In genomic region chr16:87337247-87337646, GRCh38 we compare ENCODE assay signal across 19 cellular contexts. TPM values are rescaled to one million over a fixed set of nuclear protein-coding genes. Genes with fewer than 3 reads are reported as not detected.
A peak's percentile ranks its signal among the peaks of the same experiment; 100 is the strongest.
DNase-seq lines count a peak whose midpoint lies in the region; ATAC-seq and TF ChIP-seq lines count a peak whose summit lies in the region.
"Had no signal": no experiment of that assay in that cellular context is flagged by ENCODE, and none has a peak within 500 bp of the region (broad histone marks: within the 10 kb centered on the region; RNA-seq: fewer than 3 reads in every experiment).

No MANE protein-coding gene starts in this region.

- no peaks in the 10 kb centered on the region for H3K9me3 Mint-ChIP-seq in activated naive CD8-positive, alpha-beta T cell (ENCODE audit: low read depth)
- no peaks in the 10 kb centered on the region for H3K9me3 Mint-ChIP-seq in activated naive CD8-positive, alpha-beta T cell treated with anti-CD3 and anti-CD28 coated beads for 36 hours
- no peaks in the 10 kb centered on the region for H3K9me3 Mint-ChIP-seq in activated CD8-positive, alpha-beta T cell treated with anti-CD3 and anti-CD28 coated beads for 36 hours
- H3K9me3 Mint-ChIP-seq: activated CD4-positive, alpha-beta T cell treated with anti-CD3 and anti-CD28 coated beads, Interleukin-2, amount 10 ng/mL, durations not matched to agents 7 days and 5 days; mesothelial cell of epicardium had no signal

- no peak overlapping the region for H2BK5ac ChIP-seq in neuronal stem cell (ENCODE audit: low read length)

- H3K27ac Mint-ChIP-seq in activated naive CD8-positive, alpha-beta T cell: peak overlapping the region; percentile 85
- H3K27ac Mint-ChIP-seq in activated naive CD8-positive, alpha-beta T cell treated with anti-CD3 and anti-CD28 coated beads for 36 hours: no peak overlapping the region
- H3K27ac Mint-ChIP-seq in activated CD8-positive, alpha-beta T cell treated with anti-CD3 and anti-CD28 coated beads for 36 hours: peak overlapping the region; percentile 65
- H3K27ac Mint-ChIP-seq: activated CD4-positive, alpha-beta T cell treated with anti-CD3 and anti-CD28 coated beads, Interleukin-2, amount 10 ng/mL, durations not matched to agents 7 days and 5 days; mesothelial cell of epicardium; progenitor cell of endocrine pancreas had no signal

- H3K9me3 ChIP-seq in neuronal stem cell (replicated peaks in 1 of 2; ENCODE audit: control insufficient read depth in 2 of 2, insufficient read depth in 1 of 2, low read depth in 1 of 2, low read length in 2 of 2) (peaks cover 0 to 2% of the 10 kb centered on the region in 2 donors), suprapubic skin (no peaks in the 10 kb centered on the region), tibial artery (no peaks in the 10 kb centered on the region)
- H3K9me3 ChIP-seq: Caco-2, upper lobe of left lung had no signal

- H2AK5ac ChIP-seq in neuronal stem cell (ENCODE audit: low read depth, low read length): no peak overlapping the region

- H3K36me3 Mint-ChIP-seq in activated naive CD8-positive, alpha-beta T cell: no peaks in the 10 kb centered on the region
- H3K36me3 Mint-ChIP-seq in activated naive CD8-positive, alpha-beta T cell treated with anti-CD3 and anti-CD28 coated beads for 36 hours: peaks cover 23% of the 10 kb centered on the region
- peaks cover 39% of the 10 kb centered on the region for H3K36me3 Mint-ChIP-seq in activated CD8-positive, alpha-beta T cell treated with anti-CD3 and anti-CD28 coated beads for 36 hours (ENCODE audit: low read depth)

- H3K4me1 Mint-ChIP-seq in activated naive CD8-positive, alpha-beta T cell (ENCODE audit: low read depth): peaks cover 20% of the 10 kb centered on the region
- H3K4me1 Mint-ChIP-seq in activated naive CD8-positive, alpha-beta T cell treated with anti-CD3 and anti-CD28 coated beads for 36 hours: peaks cover 16% of the 10 kb centered on the region
- peaks cover 22% of the 10 kb centered on the region for H3K4me1 Mint-ChIP-seq in activated CD8-positive, alpha-beta T cell treated with anti-CD3 and anti-CD28 coated beads for 36 hours (ENCODE audit: low read depth)
- H3K4me1 Mint-ChIP-seq: mesothelial cell of epicardium had no signal

- H2BK12ac ChIP-seq in neuronal stem cell (ENCODE audit: low read length): no peak overlapping the region

- H3K27me3 ChIP-seq in neuronal stem cell (ENCODE audit: control insufficient read depth in 3 of 3, insufficient read depth in 3 of 3, low read depth in 1 of 3, low read length in 3 of 3) (no peaks in the 10 kb centered on the region), suprapubic skin (no peaks in the 10 kb centered on the region), tibial artery (no peaks in the 10 kb centered on the region)
- H3K27me3 ChIP-seq: upper lobe of left lung had no signal

- H3K4me1 ChIP-seq in neuronal stem cell (ENCODE audit: control insufficient read depth in 2 of 2, insufficient read depth in 1 of 2, low read depth in 1 of 2, low read length in 2 of 2) (no peaks in the 10 kb centered on the region), suprapubic skin (no peaks in the 10 kb centered on the region), tibial artery (no peaks in the 10 kb centered on the region)
- H3K4me1 ChIP-seq: Caco-2, upper lobe of left lung had no signal

- CTCF ChIA-PET in activated CD8-positive, alpha-beta T cell treated with anti-CD3 and anti-CD28 coated beads for 36 hours (lab: Charles Lee): interaction anchor here (0.7 kb wide), 1 partner anchor 20 kb away, joined by 3 read pairs; no protein-coding TSS in a partner anchor

- no peak for ATAC-seq in activated CD8-positive, alpha-beta T cell treated with anti-CD3 and anti-CD28 coated beads for 36 hours
- ATAC-seq: HCT116 had no signal

- no peak overlapping the region for H3K18ac ChIP-seq in neuronal stem cell (ENCODE audit: low read length)

- no peak overlapping the region for H3K4ac ChIP-seq in neuronal stem cell (ENCODE audit: low read length)

- no peak for TF ChIP-seq EP300 in suprapubic skin (IDR thresholded peaks at IDR 0.05)

- no peak overlapping the region for H4K91ac ChIP-seq in neuronal stem cell (ENCODE audit: low read depth, low read length, poor library complexity)

- in situ Hi-C loops in G401 (cut with HindIII; ENCODE audit: low sequenced_read_pairs): no loop called here

- H2AFZ ChIP-seq in neuronal stem cell (ENCODE audit: low read length): no peak overlapping the region

- H3K27me3 Mint-ChIP-seq in activated naive CD8-positive, alpha-beta T cell: no peaks in the 10 kb centered on the region
- no peaks in the 10 kb centered on the region for H3K27me3 Mint-ChIP-seq in activated naive CD8-positive, alpha-beta T cell treated with anti-CD3 and anti-CD28 coated beads for 36 hours
- no peaks in the 10 kb centered on the region for H3K27me3 Mint-ChIP-seq in activated CD8-positive, alpha-beta T cell treated with anti-CD3 and anti-CD28 coated beads for 36 hours
- H3K27me3 Mint-ChIP-seq: activated CD4-positive, alpha-beta T cell treated with anti-CD3 and anti-CD28 coated beads, Interleukin-2, amount 10 ng/mL, durations not matched to agents 7 days and 5 days; progenitor cell of endocrine pancreas had no signal

- peak overlapping the region; percentile 12 for H3K9ac ChIP-seq in neuronal stem cell (ENCODE audit: low read depth, low read length, poor library complexity)

- peaks cover 6% of the 10 kb centered on the region for H3K79me1 ChIP-seq in neuronal stem cell (ENCODE audit: low read depth, low read length)

- H3K4me2 ChIP-seq in neuronal stem cell (ENCODE audit: insufficient read depth, low read length, poor library complexity, severe bottlenecking): no peak overlapping the region

- TF ChIP-seq CTCF in activated CD8-positive, alpha-beta T cell treated with anti-CD3 and anti-CD28 coated beads for 36 hours (IDR thresholded peaks at IDR 0.05): no peak
- no peak for TF ChIP-seq CTCF in suprapubic skin (IDR thresholded peaks at IDR 0.05)
- TF ChIP-seq CTCF in tibial artery (IDR thresholded peaks at IDR 0.05): no peak

- H3K27ac ChIP-seq in neuronal stem cell (replicated peaks; ENCODE audit: low read length) (no peak overlapping the region), suprapubic skin (no peak overlapping the region), tibial artery (no peak overlapping the region)
- H3K27ac ChIP-seq: upper lobe of left lung had no signal

- H2BK15ac ChIP-seq in neuronal stem cell (ENCODE audit: low read length): no peak overlapping the region

- WGBS in neuronal stem cell (ENCODE audit: extremely low coverage in 2 of 2, insufficient read length in 2 of 2, insufficient replicate concordance in 1 of 2), 2 donors: no CpG with 5 or more reads among the region's 13 CpGs
- 69% methylated on average over 13 of the region's 13 CpGs for WGBS in suprapubic skin

- H2BK120ac ChIP-seq in neuronal stem cell (ENCODE audit: low read depth, low read length): no peak overlapping the region

- no peak for DNase-seq in activated naive CD8-positive, alpha-beta T cell treated with anti-CD3 and anti-CD28 coated beads for 36 hours
- DNase-seq in G401 (ENCODE audit: low spot score) (peak; percentile 81), neuronal stem cell (ENCODE audit: low spot score) (no peak), suprapubic skin (ENCODE audit: low spot score in 2 of 2) (no peak), tibial artery (no peak)
- no peak for DNase-seq in activated CD8-positive, alpha-beta T cell treated with anti-CD3 and anti-CD28 coated beads for 36 hours
- no peak for DNase-seq in activated effector memory CD4-positive, alpha-beta T cell treated with anti-CD3 and anti-CD28 coated beads, Interleukin-2, amount 50 U/mL, for 16 hours
- DNase-seq: activated CD4-positive, alpha-beta T cell treated with anti-CD3 and anti-CD28 coated beads, Interleukin-2, amount 10 ng/mL, durations not matched to agents 7 days and 5 days; activated naive CD4-positive, alpha-beta T cell treated with Interleukin-2 at 50 U/mL for 16 hours; Caco-2; NCI-H1105; NCI-H2081; NCI-H446; stimulated activated naive CD4-positive, alpha-beta T cell; upper lobe of left lung had no signal

- H3K4me3 Mint-ChIP-seq in activated naive CD8-positive, alpha-beta T cell: no peak overlapping the region
- H3K4me3 Mint-ChIP-seq in activated naive CD8-positive, alpha-beta T cell treated with anti-CD3 and anti-CD28 coated beads for 36 hours: no peak overlapping the region
- H3K4me3 Mint-ChIP-seq in activated CD8-positive, alpha-beta T cell treated with anti-CD3 and anti-CD28 coated beads for 36 hours: no peak overlapping the region
- H3K4me3 Mint-ChIP-seq: activated CD4-positive, alpha-beta T cell treated with anti-CD3 and anti-CD28 coated beads, Interleukin-2, amount 10 ng/mL, durations not matched to agents 7 days and 5 days; mesothelial cell of epicardium had no signal

- H3K36me3 ChIP-seq in neuronal stem cell (replicated peaks in 1 of 2; ENCODE audit: control insufficient read depth in 2 of 2, insufficient read depth in 2 of 2, low read length in 2 of 2) (peaks cover 25 to 44% of the 10 kb centered on the region in 2 donors), suprapubic skin (peaks cover 67% of the 10 kb centered on the region), tibial artery (peaks cover 62 to 86% (median 86%) of the 10 kb centered on the region in 3 donors)

- no peak overlapping the region for H3K23ac ChIP-seq in neuronal stem cell (ENCODE audit: low read depth, low read length, poor library complexity)

- POLR2A ChIA-PET in activated CD8-positive, alpha-beta T cell treated with anti-CD3 and anti-CD28 coated beads for 36 hours (lab: Charles Lee): no interaction called here

- no peak for TF ChIP-seq POLR2A in suprapubic skin (IDR thresholded peaks at IDR 0.05)

- no peak overlapping the region for H3K14ac ChIP-seq in neuronal stem cell (ENCODE audit: low read length)

- no peak overlapping the region for H3K4me3 ChIP-seq in neuronal stem cell (ENCODE audit: low read length in 2 of 2)
- H3K4me3 ChIP-seq in suprapubic skin: no peak overlapping the region
- no peak overlapping the region for H3K4me3 ChIP-seq in tibial artery
- H3K4me3 ChIP-seq: upper lobe of left lung had no signal

- intact Hi-C loops in activated CD8-positive, alpha-beta T cell treated with anti-CD3 and anti-CD28 coated beads for 36 hours (cut with micrococcal nuclease): no loop called here
- intact Hi-C loops in tibial artery (cut with DNase I; ENCODE audit: low total_unique reads): no loop called here

- no peak overlapping the region for H4K8ac ChIP-seq in neuronal stem cell (ENCODE audit: low read depth, low read length)

RNA-seq across cellular contexts. Expression of gene C16orf95, which starts 20.1 kb away (rescaled TPM):
- 10 to 100 TPM in 1 of 2 experiments, 1 to 10 TPM in 1; 9.9 to 11.4 TPM for total RNA-seq in activated naive CD8-positive, alpha-beta T cell treated with anti-CD3 and anti-CD28 coated beads for 36 hours
- 7.0 and 14.2 TPM in 2 replicates for total RNA-seq in G401 (2014; rRNA removed; shearing (Covaris generic))
- total RNA-seq in activated CD8-positive, alpha-beta T cell treated with anti-CD3 and anti-CD28 coated beads for 36 hours: 10 to 100 TPM; 11.5 to 13.6 TPM
- 4.5 TPM for polyA plus RNA-seq in neuronal stem cell (2013, experiment 1 of 2)
- 4.9 TPM for polyA plus RNA-seq in neuronal stem cell (2013, experiment 2 of 2)
- 10 to 100 TPM in 1 of 4 donors, not detected in 3; 17.5 TPM for total RNA-seq in suprapubic skin

RNA-seq across cellular contexts. Expression of gene FBXO31, which starts 46.3 kb away (rescaled TPM):
- total RNA-seq in activated naive CD8-positive, alpha-beta T cell treated with anti-CD3 and anti-CD28 coated beads for 36 hours: 10 to 100 TPM; 35.6 to 38.3 TPM
- total RNA-seq in G401 (2014; rRNA removed; shearing (Covaris generic)): 11.9 and 15.4 TPM in 2 replicates
- 10 to 100 TPM; 32.0 to 32.7 TPM for total RNA-seq in activated CD8-positive, alpha-beta T cell treated with anti-CD3 and anti-CD28 coated beads for 36 hours
- polyA plus RNA-seq in neuronal stem cell (2013, experiment 1 of 2): 9.0 TPM
- 8.4 TPM for polyA plus RNA-seq in neuronal stem cell (2013, experiment 2 of 2)
- 10 to 100 TPM; 39.9 to 89.3 (median 53.6) TPM for total RNA-seq in suprapubic skin

RNA-seq across cellular contexts. Expression of gene MAP1LC3B, which starts 54.9 kb away (rescaled TPM):
- 10 to 100 TPM; 55.6 to 57.0 TPM for total RNA-seq in activated naive CD8-positive, alpha-beta T cell treated with anti-CD3 and anti-CD28 coated beads for 36 hours
- 26.7 and 40.8 TPM in 2 replicates for total RNA-seq in G401 (2014; rRNA removed; shearing (Covaris generic))
- total RNA-seq in activated CD8-positive, alpha-beta T cell treated with anti-CD3 and anti-CD28 coated beads for 36 hours: 10 to 100 TPM; 55.3 to 58.1 TPM
- polyA plus RNA-seq in neuronal stem cell (2013, experiment 1 of 2): 41.5 TPM
- polyA plus RNA-seq in neuronal stem cell (2013, experiment 2 of 2): 41.0 TPM
- 10 to 100 TPM; 57.8 to 82.0 (median 71.3) TPM for total RNA-seq in suprapubic skin
